ENCODE assay signal across 16 cellular contexts in genomic region chr4:145103496-145103895, GRCh38.
DNase-seq lines count a peak whose midpoint lies in the region; ATAC-seq lines count a peak whose summit lies in the region.
"Had no signal": no experiment of that assay in that cellular context is flagged by ENCODE, and none has a peak within 500 bp of the region (broad histone marks: within the 10 kb centered on the region; RNA-seq: fewer than 3 reads in every experiment).

No MANE protein-coding gene starts in this region.

- peaks cover 27% of the 10 kb centered on the region for H3K4me1 Mint-ChIP-seq in activated T-cell treated with anti-CD3 and anti-CD28 coated beads, Interleukin-2, amount 50 U/mL, for 24 hours (ENCODE audit: low read depth)
- H3K4me1 Mint-ChIP-seq in dendritic cell treated with granulocyte-macrophage colony-stimulating factor and Interleukin-4, amounts not matched to agents 40 ng/mL and 50 ng/mL, for 4 days (ENCODE audit: low read depth): peaks cover 17% of the 10 kb centered on the region

- H3K27ac Mint-ChIP-seq in activated T-cell treated with anti-CD3 and anti-CD28 coated beads, Interleukin-2, amount 50 U/mL, for 24 hours: peak overlapping the region; percentile 22
- peak overlapping the region; percentile 78 for H3K27ac Mint-ChIP-seq in dendritic cell treated with granulocyte-macrophage colony-stimulating factor and Interleukin-4, amounts not matched to agents 40 ng/mL and 50 ng/mL, for 4 days

- no peaks in the 10 kb centered on the region for H3K9me3 Mint-ChIP-seq in activated T-cell treated with anti-CD3 and anti-CD28 coated beads, Interleukin-2, amount 50 U/mL, for 24 hours
- H3K9me3 Mint-ChIP-seq in dendritic cell treated with granulocyte-macrophage colony-stimulating factor and Interleukin-4, amounts not matched to agents 40 ng/mL and 50 ng/mL, for 4 days: no peaks in the 10 kb centered on the region

- H3K36me3 Mint-ChIP-seq in activated T-cell treated with anti-CD3 and anti-CD28 coated beads, Interleukin-2, amount 50 U/mL, for 24 hours (ENCODE audit: low read depth): peaks cover 63% of the 10 kb centered on the region
- H3K36me3 Mint-ChIP-seq in dendritic cell treated with granulocyte-macrophage colony-stimulating factor and Interleukin-4, amounts not matched to agents 40 ng/mL and 50 ng/mL, for 4 days (ENCODE audit: low read depth): peaks cover 18% of the 10 kb centered on the region

- no peaks in the 10 kb centered on the region for H3K27me3 Mint-ChIP-seq in activated T-cell treated with anti-CD3 and anti-CD28 coated beads, Interleukin-2, amount 50 U/mL, for 24 hours
- H3K27me3 Mint-ChIP-seq in dendritic cell treated with granulocyte-macrophage colony-stimulating factor and Interleukin-4, amounts not matched to agents 40 ng/mL and 50 ng/mL, for 4 days: no peaks in the 10 kb centered on the region

- intact Hi-C loops in dendritic cell treated with granulocyte-macrophage colony-stimulating factor and Interleukin-4, amounts not matched to agents 40 ng/mL and 50 ng/mL, for 4 days (cut with micrococcal nuclease): loop anchor here (10.0 kb wide), 1 partner anchor 381 kb away; the partner anchor contains the start of gene SMAD1

- no peak for DNase-seq in activated T-cell treated with anti-CD3 and anti-CD28 coated beads, Interleukin-2, amount 50 U/mL, for 24 hours
- DNase-seq in activated T-cell treated with anti-CD3 and anti-CD28 coated beads, Interleukin-2, amount 50 U/mL, for 1 hour: no peak
- peak; percentile 60 for DNase-seq in CD1c-positive myeloid dendritic cell (ENCODE audit: extremely low spot score)
- DNase-seq in MV-4-11 (lab: John Stamatoyannopoulos, UW): peak; percentile 29
- DNase-seq in superior temporal gyrus (ENCODE audit: extremely low spot score): no peak
- DNase-seq in NCI-H2081 treated with DMSO at 0.1 percent for 48 hours (lab: John Stamatoyannopoulos, UW): no peak
- DNase-seq: DMS 273 treated with DMSO at 0.1 percent for 48 hours, HCEC 1CT, IMR-90, NCI-H1105, NCI-H1694 treated with DMSO at 0.1 percent for 48 hours, NCI-H748 treated with DMSO at 0.1 percent for 48 hours, Peyer's patch, Right ventricle myocardium superior had no signal

- no peak for ATAC-seq in HG03159 (IDR thresholded peaks at IDR 0.05; ENCODE audit: unreplicated experiment)

- peak overlapping the region; percentile 23 for H3K4me3 Mint-ChIP-seq in activated T-cell treated with anti-CD3 and anti-CD28 coated beads, Interleukin-2, amount 50 U/mL, for 24 hours
- no peak overlapping the region for H3K4me3 Mint-ChIP-seq in dendritic cell treated with granulocyte-macrophage colony-stimulating factor and Interleukin-4, amounts not matched to agents 40 ng/mL and 50 ng/mL, for 4 days

Comparison
In these comparisons a context has a peak if more than half of its experiments do, and no peak if none do; other contexts are left out.
1. DNase-seq: peak in CD1c-positive myeloid dendritic cell (single experiment) and MV-4-11 (single experiment); none in activated T-cell treated with anti-CD3 and anti-CD28 coated beads, Interleukin-2, amount 50 U/mL, for 24 hours (single experiment), activated T-cell treated with anti-CD3 and anti-CD28 coated beads, Interleukin-2, amount 50 U/mL, for 1 hour (single experiment), superior temporal gyrus (single experiment) and NCI-H2081 treated with DMSO at 0.1 percent for 48 hours (single experiment).